12 cellular contexts compared by ENCODE assay signal in genomic region chr12:116053479-116054195, GRCh38.
A peak's percentile ranks its signal among the peaks of the same experiment; 100 is the strongest.
DNase-seq lines count a peak whose midpoint lies in the region; ATAC-seq, FAIRE-seq and TF ChIP-seq lines count a peak whose summit lies in the region.
"Had no signal": no experiment of that assay in that cellular context is flagged by ENCODE, and none has a peak within 500 bp of the region (broad histone marks: within the 10 kb centered on the region; RNA-seq: fewer than 3 reads in every experiment).

No MANE protein-coding gene starts in this region.

- H3K4me3 ChIP-seq in HepG2 (replicated peaks in 1 of 3; ENCODE audit: insufficient read depth in 1 of 3, low read depth in 2 of 3, low read length in 3 of 3): no peak overlapping the region

- no peaks in the 10 kb centered on the region for H3K9me3 Mint-ChIP-seq in stimulated activated naive CD8-positive, alpha-beta T cell treated with anti-CD3 and anti-CD28 coated beads, Interleukin-15, amount 100 ng/mL, for 72 hours

- no peak overlapping the region for H3K4me3 Mint-ChIP-seq in stimulated activated naive CD8-positive, alpha-beta T cell treated with anti-CD3 and anti-CD28 coated beads, Interleukin-15, amount 100 ng/mL, for 72 hours

- CTCF ChIA-PET in HepG2 (lab: Yijun Ruan, JAX; ENCODE audit: low intra/inter-chr PET ratio, low total read pairs): no interaction called here

- TF ChIP-seq POLR2A in HepG2 (IDR thresholded peaks at IDR 0.05; ENCODE audit: insufficient read depth in 1 of 2, low read depth in 2 of 2, low read length in 2 of 2): no peak

- in situ Hi-C loops in HepG2 (cut with HindIII; ENCODE audit: extremely low pct_ligation_motif_present, low pct_unique_long_range_greater_than_20kb): no loop called here

- no peak overlapping the region for H3K9ac ChIP-seq in HepG2 (ENCODE audit: insufficient read depth, low read depth, low read length)

- peaks cover 15% of the 10 kb centered on the region for H3K4me1 ChIP-seq in HepG2 (ENCODE audit: insufficient read depth, low read length)

- peak; percentile 82 for FAIRE-seq in HepG2 (lab: Jason Lieb, UNC)
- FAIRE-seq: endometrium had no signal

- TF ChIP-seq EP300 in HepG2 (IDR thresholded peaks at IDR 0.05; ENCODE audit: low read depth in 2 of 2, low read length in 2 of 2) (peak in 1 of 2 experiments; percentile 40; a peak in 1 of 4 replicates), HepG2 (CRISPR knock-in tag; IDR thresholded peaks at IDR 0.05; ENCODE audit: borderline replicate concordance) (no peak)

- no TSS peak for BruUV-seq in HepG2 (replicated peaks; lab: Mats Ljungman, UMichigan)

- no peak overlapping the region for H2AFZ ChIP-seq in HepG2 (ENCODE audit: low read length)

- no peaks in the 10 kb centered on the region for H3K79me2 ChIP-seq in HepG2 (ENCODE audit: insufficient read depth, low read length)

- no peaks in the 10 kb centered on the region for H3K9me3 ChIP-seq in HepG2 (ENCODE audit: low read length)

- intact Hi-C loops in HepG2 (cut with micrococcal nuclease; ENCODE audit: unreplicated experiment): no loop called here

- H3K4me2 ChIP-seq in HepG2 (ENCODE audit: low read depth, low read length): no peak overlapping the region

- ATAC-seq in HepG2 (peak; percentile 81), esophagus mucosa (no peak)
- ATAC-seq in stimulated activated naive CD8-positive, alpha-beta T cell treated with anti-CD3 and anti-CD28 coated beads, Interleukin-15, amount 100 ng/mL, for 72 hours: peak; percentile 48

- H3K27ac ChIP-seq in caudate nucleus (ENCODE audit: low read depth, low read length): peak overlapping the region; percentile 18
- peak overlapping the region; percentile 31 for H3K27ac ChIP-seq in HepG2 (ENCODE audit: extremely low read length, insufficient read depth, low read length)

- H4K20me1 ChIP-seq in HepG2 (ENCODE audit: insufficient read depth, low read length): peaks cover 4% of the 10 kb centered on the region; the same call in 1 of the 2 replicates

- no peaks in the 10 kb centered on the region for H3K36me3 ChIP-seq in HepG2 (replicated peaks in 1 of 2; ENCODE audit: control insufficient read depth in 1 of 2, insufficient read depth in 2 of 2, low read length in 2 of 2)

- H3K4me1 Mint-ChIP-seq in stimulated activated naive CD8-positive, alpha-beta T cell treated with anti-CD3 and anti-CD28 coated beads, Interleukin-15, amount 100 ng/mL, for 72 hours: peaks cover 49% of the 10 kb centered on the region

- POLR2A ChIA-PET in HepG2 (lab: Yijun Ruan, JAX): no interaction called here

- no peaks in the 10 kb centered on the region for H3K27me3 ChIP-seq in HepG2 (ENCODE audit: control insufficient read depth in 1 of 2, insufficient read depth in 2 of 2, low read length in 2 of 2)

- H3K27ac Mint-ChIP-seq in stimulated activated naive CD8-positive, alpha-beta T cell treated with anti-CD3 and anti-CD28 coated beads, Interleukin-15, amount 100 ng/mL, for 72 hours: no peak overlapping the region

- no peak for TF ChIP-seq CTCF in HepG2 (CRISPR knock-in tag; IDR thresholded peaks at IDR 0.05)

- DNase-seq in HuH-7 (ENCODE audit: low spot score): peak; percentile 22
- DNase-seq in caudate nucleus (lab: John Stamatoyannopoulos, UW): peak in 17 of 61 donors; percentile 2 to 54 (median 11)
- peak; percentile 71 for DNase-seq in HepG2 (ENCODE audit: low spot score)
- no peak for DNase-seq in stimulated activated naive CD8-positive, alpha-beta T cell treated with anti-CD3 and anti-CD28 coated beads, Interleukin-15, amount 100 ng/mL, for 72 hours
- no peak for DNase-seq in NCI-H2029 (lab: John Stamatoyannopoulos, UW)
- no peak for DNase-seq in stimulated activated CD4-positive, alpha-beta T cell treated with anti-CD3 and anti-CD28 coated beads, Interleukin-2, amount 100 ng/mL, for 48 hours
- no peak for DNase-seq in NOMO-1 treated with DMSO at 0.1 percent for 48 hours (lab: John Stamatoyannopoulos, UW; ENCODE audit: unreplicated experiment)
- DNase-seq: activated CD4-positive, alpha-beta T cell treated with anti-CD3 and anti-CD28 coated beads, Interleukin-2, amount 50 U/mL, for 48 hours; NCI-H69; stimulated activated CD4-positive, alpha-beta T cell treated with anti-CD3 and anti-CD28 coated beads, Interleukin-15, amount 100 ng/mL, for 24 hours had no signal

- no peak for TF ChIP-seq RAD21 in HepG2 (CRISPR knock-in tag; IDR thresholded peaks at IDR 0.05)

- WGBS in HepG2 (ENCODE audit: low lambda C conversion rate): 4% methylated on average over 3 of the region's 3 CpGs

- H3K27me3 Mint-ChIP-seq in stimulated activated naive CD8-positive, alpha-beta T cell treated with anti-CD3 and anti-CD28 coated beads, Interleukin-15, amount 100 ng/mL, for 72 hours: no peaks in the 10 kb centered on the region

TF ChIP-seq in HepG2, 621 proteins besides CTCF, POLR2A, EP300 and RAD21 (continues in another document):
- TF ChIP-seq TFAP4 (IDR thresholded peaks at IDR 0.05; ENCODE audit: borderline replicate concordance, low read depth) (peak; percentile 56; the same call in 1 of the 2 replicates), PHB2 (IDR thresholded peaks at IDR 0.05; ENCODE audit: partially characterized antibody) (no peak), NFRKB (IDR thresholded peaks at IDR 0.05) (no peak), NR2F6 (IDR thresholded peaks at IDR 0.05) (peak; percentile 45; the same call in 1 of the 2 replicates), NR2F6 (CRISPR knock-in tag; IDR thresholded peaks at IDR 0.05) (peak; percentile 28; the same call in 1 of the 2 replicates), THRA (CRISPR knock-in tag; IDR thresholded peaks at IDR 0.05; ENCODE audit: borderline replicate concordance) (no peak), SOX6 (IDR thresholded peaks at IDR 0.05) (no peak), SOX6 (CRISPR knock-in tag; IDR thresholded peaks at IDR 0.05) (peak; percentile 96), MXD4 (CRISPR knock-in tag; IDR thresholded peaks at IDR 0.05) (no peak), HNF4G (IDR thresholded peaks at IDR 0.05; ENCODE audit: borderline replicate concordance, low read depth, low read length) (peak; percentile 38; the same call in 1 of the 2 replicates), HNF4G (CRISPR knock-in tag; IDR thresholded peaks at IDR 0.05; ENCODE audit: borderline replicate concordance, low read depth) (no peak), SOX13 (IDR thresholded peaks at IDR 0.05) (peak; percentile 89), SOX13 (CRISPR knock-in tag; conservative IDR thresholded peaks at IDR 0.05 in 1 of 2, IDR thresholded peaks at IDR 0.05 in 1 of 2) (peak in 1 of 2 experiments; percentile 95; a peak in 2 of 4 replicates), FOXP1 (IDR thresholded peaks at IDR 0.05) (no peak), FOXP1 (CRISPR knock-in tag; IDR thresholded peaks at IDR 0.05) (peak; percentile 43; the same call in 1 of the 2 replicates), ETV6 (CRISPR knock-in tag; conservative IDR thresholded peaks at IDR 0.05) (no peak), PLSCR1 (CRISPR knock-in tag; IDR thresholded peaks at IDR 0.05; ENCODE audit: borderline replicate concordance) (no peak), HNF4A (CRISPR knock-in tag; IDR thresholded peaks at IDR 0.05) (peak; percentile 68), ZNF543 (CRISPR knock-in tag; IDR thresholded peaks at IDR 0.05) (no peak), FOXA3 (CRISPR knock-in tag; IDR thresholded peaks at IDR 0.05) (peak; percentile 27; the same call in 1 of the 2 replicates), BCL6 (CRISPR knock-in tag; IDR thresholded peaks at IDR 0.05) (peak; percentile 39; the same call in 1 of the 2 replicates), FOXK2 (IDR thresholded peaks at IDR 0.05) (0 out of 2 replicates have a peak, but pooled peaks have one; percentile 18)

Comparison
In these comparisons a context has a peak if more than half of its experiments do, and no peak if none do; other contexts are left out.
1. DNase-seq: peak in HuH-7 (single experiment) and HepG2 (single experiment); none in stimulated activated naive CD8-positive, alpha-beta T cell treated with anti-CD3 and anti-CD28 coated beads, Interleukin-15, amount 100 ng/mL, for 72 hours (0 of 2), NCI-H2029 (single experiment), stimulated activated CD4-positive, alpha-beta T cell treated with anti-CD3 and anti-CD28 coated beads, Interleukin-2, amount 100 ng/mL, for 48 hours (0 of 2) and NOMO-1 treated with DMSO at 0.1 percent for 48 hours (single experiment).